In genomic region chr4:143021384-143021783, GRCh38 we compare ENCODE assay signal across 15 cellular contexts.
DNase-seq lines count a peak whose midpoint lies in the region; ATAC-seq, FAIRE-seq and TF ChIP-seq lines count a peak whose summit lies in the region.
"Had no signal": no experiment of that assay in that cellular context is flagged by ENCODE, and none has a peak within 500 bp of the region (broad histone marks: within the 10 kb centered on the region; RNA-seq: fewer than 3 reads in every experiment).

No MANE protein-coding gene starts in this region.

- H3K9me3 Mint-ChIP-seq in activated T-cell treated with anti-CD3 and anti-CD28 coated beads, Interleukin-2, amount 50 U/mL, for 4 hours = no peaks in the 10 kb centered on the region
- H3K9me3 Mint-ChIP-seq in CD4-positive, alpha-beta T cell = no peaks in the 10 kb centered on the region

- H3K27ac Mint-ChIP-seq in CD4-positive, alpha-beta T cell = no peak overlapping the region

- H3K4me3 ChIP-seq in liver (ENCODE audit: low read depth in 1 of 3, low read length in 3 of 3) (no peak overlapping the region), HepG2 (replicated peaks in 1 of 3; ENCODE audit: insufficient read depth in 1 of 3, low read depth in 2 of 3, low read length in 3 of 3) (no peak overlapping the region), suprapubic skin (no peak overlapping the region)
- H3K4me3 ChIP-seq: A549, thoracic aorta had no signal

- H4K20me1 ChIP-seq in HepG2 (ENCODE audit: insufficient read depth, low read length) = no peaks in the 10 kb centered on the region

- TF ChIP-seq POLR2A in HepG2 (IDR thresholded peaks at IDR 0.05; ENCODE audit: insufficient read depth in 1 of 2, low read depth in 2 of 2, low read length in 2 of 2) = no peak
- no peak for TF ChIP-seq POLR2A in suprapubic skin (IDR thresholded peaks at IDR 0.05)

- TF ChIP-seq CTCF in liver (IDR thresholded peaks at IDR 0.05; ENCODE audit: low read depth, low read length, missing input control) (no peak), HepG2 (CRISPR knock-in tag; IDR thresholded peaks at IDR 0.05) (no peak), suprapubic skin (IDR thresholded peaks at IDR 0.05) (no peak)
- no peak for TF ChIP-seq CTCF in CD4-positive, alpha-beta T cell (IDR thresholded peaks at IDR 0.05)

- H3K79me2 ChIP-seq in HepG2 (ENCODE audit: insufficient read depth, low read length) = no peaks in the 10 kb centered on the region

- H3K36me3 ChIP-seq in liver (ENCODE audit: control insufficient read depth in 4 of 4, insufficient read depth in 3 of 4, low read depth in 1 of 4, low read length in 3 of 4) = no peaks in the 10 kb centered on the region
- H3K36me3 ChIP-seq in HepG2 (replicated peaks in 1 of 2; ENCODE audit: control insufficient read depth in 1 of 2, insufficient read depth in 2 of 2, low read length in 2 of 2) = no peaks in the 10 kb centered on the region
- no peaks in the 10 kb centered on the region for H3K36me3 ChIP-seq in suprapubic skin
- H3K36me3 ChIP-seq: thoracic aorta had no signal

- H3K27me3 ChIP-seq in liver (ENCODE audit: control insufficient read depth in 4 of 4, insufficient read depth in 4 of 4, low read length in 3 of 4) = no peaks in the 10 kb centered on the region
- H3K27me3 ChIP-seq in HepG2 (ENCODE audit: control insufficient read depth in 1 of 2, insufficient read depth in 2 of 2, low read length in 2 of 2) = no peaks in the 10 kb centered on the region
- no peaks in the 10 kb centered on the region for H3K27me3 ChIP-seq in suprapubic skin
- H3K27me3 ChIP-seq in CD4-positive, alpha-beta T cell (ENCODE audit: control insufficient read depth, insufficient read depth, low read length) = peaks cover 5% of the 10 kb centered on the region

- DNase-seq in HepG2 (ENCODE audit: low spot score) (no peak), suprapubic skin (ENCODE audit: low spot score in 2 of 2) (no peak), left ventricle myocardium superior (no peak)
- DNase-seq in activated T-cell treated with anti-CD3 and anti-CD28 coated beads, Interleukin-2, amount 50 U/mL, for 4 hours = no peak
- DNase-seq in CD4-positive, alpha-beta T cell = no peak
- DNase-seq: activated effector memory CD4-positive, alpha-beta T cell treated with Interleukin-2 at 50 U/mL for 16 hours; left cardiac atrium; NCI-H1436; stimulated activated CD4-positive, alpha-beta T cell treated with anti-CD3 and anti-CD28 coated beads, Interleukin-2, amount 100 ng/mL, for 48 hours had no signal

- no peak overlapping the region for H2AFZ ChIP-seq in HepG2 (ENCODE audit: low read length)

- no TSS peak for BruUV-seq in HepG2 (replicated peaks; lab: Mats Ljungman, UMichigan)

- CTCF ChIA-PET in HepG2 (lab: Yijun Ruan, JAX; ENCODE audit: low intra/inter-chr PET ratio, low total read pairs) = no interaction called here
- CTCF ChIA-PET in CD4-positive, alpha-beta T cell (lab: Charles Lee) = no interaction called here

- H3K4me1 Mint-ChIP-seq in activated T-cell treated with anti-CD3 and anti-CD28 coated beads, Interleukin-2, amount 50 U/mL, for 4 hours (ENCODE audit: low read depth) = no peaks in the 10 kb centered on the region
- H3K4me1 Mint-ChIP-seq in CD4-positive, alpha-beta T cell (ENCODE audit: low read depth) = no peaks in the 10 kb centered on the region

- H3K4me2 ChIP-seq in HepG2 (ENCODE audit: low read depth, low read length) = no peak overlapping the region
- H3K4me2 ChIP-seq: A549 had no signal

- FAIRE-seq in HepG2 (lab: Jason Lieb, UNC) = no peak
- FAIRE-seq: A549 had no signal

- H3K9ac ChIP-seq in liver (ENCODE audit: low read depth in 1 of 2, low read length in 2 of 2) (no peak overlapping the region), HepG2 (ENCODE audit: insufficient read depth, low read depth, low read length) (no peak overlapping the region)

- H3K9me3 ChIP-seq in liver (ENCODE audit: control insufficient read depth in 4 of 4, low read length in 3 of 4) (peaks cover 0 to 4% (median 0%) of the 10 kb centered on the region in 4 donors), HepG2 (ENCODE audit: low read length) (no peaks in the 10 kb centered on the region), suprapubic skin (no peaks in the 10 kb centered on the region)
- H3K9me3 ChIP-seq in CD4-positive, alpha-beta T cell (ENCODE audit: control insufficient read depth, low read length) = no peaks in the 10 kb centered on the region
- H3K9me3 ChIP-seq: A549, thoracic aorta had no signal

- no peak for ATAC-seq in HepG2
- peak; percentile 76 for ATAC-seq in HG02623 (IDR thresholded peaks at IDR 0.05; ENCODE audit: unreplicated experiment)
- peak; percentile 79 for ATAC-seq in HG03432 (IDR thresholded peaks at IDR 0.05; ENCODE audit: unreplicated experiment)
- no peak for ATAC-seq in left ventricle myocardium superior
- no peak for ATAC-seq in activated T-cell treated with anti-CD3 and anti-CD28 coated beads, Interleukin-2, amount 50 U/mL, for 4 hours
- no peak for ATAC-seq in CD4-positive, alpha-beta T cell (ENCODE audit: poor library complexity)
- ATAC-seq: A549, left cardiac atrium, Panc1 had no signal

- POLR2A ChIA-PET in HepG2 (lab: Yijun Ruan, JAX) = no interaction called here
- POLR2A ChIA-PET in CD4-positive, alpha-beta T cell (lab: Charles Lee) = no interaction called here

- peaks cover 16% of the 10 kb centered on the region for H3K27me3 Mint-ChIP-seq in activated T-cell treated with anti-CD3 and anti-CD28 coated beads, Interleukin-2, amount 50 U/mL, for 4 hours (ENCODE audit: low read depth)
- H3K27me3 Mint-ChIP-seq in CD4-positive, alpha-beta T cell = peaks cover 7% of the 10 kb centered on the region

- H3K4me3 Mint-ChIP-seq in activated T-cell treated with anti-CD3 and anti-CD28 coated beads, Interleukin-2, amount 50 U/mL, for 4 hours = no peak overlapping the region
- H3K4me3 Mint-ChIP-seq in CD4-positive, alpha-beta T cell = no peak overlapping the region

- H3K4me1 ChIP-seq in liver (ENCODE audit: control insufficient read depth in 4 of 4, insufficient read depth in 4 of 4, low read length in 3 of 4) (peaks cover 0 to 1% (median 0%) of the 10 kb centered on the region in 4 donors), HepG2 (ENCODE audit: insufficient read depth, low read length) (no peaks in the 10 kb centered on the region), suprapubic skin (no peaks in the 10 kb centered on the region)

- in situ Hi-C loops in HepG2 (cut with HindIII; ENCODE audit: extremely low pct_ligation_motif_present, low pct_unique_long_range_greater_than_20kb) = no loop called here

- TF ChIP-seq EP300 in HepG2 (IDR thresholded peaks at IDR 0.05; ENCODE audit: low read depth in 2 of 2, low read length in 2 of 2) (no peak), HepG2 (CRISPR knock-in tag; IDR thresholded peaks at IDR 0.05; ENCODE audit: borderline replicate concordance) (no peak), suprapubic skin (IDR thresholded peaks at IDR 0.05) (no peak)

- H3K36me3 Mint-ChIP-seq in activated T-cell treated with anti-CD3 and anti-CD28 coated beads, Interleukin-2, amount 50 U/mL, for 4 hours (ENCODE audit: insufficient read depth) = no peaks in the 10 kb centered on the region
- no peaks in the 10 kb centered on the region for H3K36me3 Mint-ChIP-seq in CD4-positive, alpha-beta T cell (ENCODE audit: low read depth)

- H3K27ac ChIP-seq in liver (ENCODE audit: low read depth in 1 of 2, low read length in 2 of 2) = no peak overlapping the region
- H3K27ac ChIP-seq in HepG2 (ENCODE audit: extremely low read length, insufficient read depth, low read length) = no peak overlapping the region
- H3K27ac ChIP-seq in suprapubic skin = no peak overlapping the region
- no peak overlapping the region for H3K27ac ChIP-seq in CD4-positive, alpha-beta T cell (ENCODE audit: low read depth, low read length)
- H3K27ac ChIP-seq: A549, thoracic aorta had no signal

- no peak for TF ChIP-seq RAD21 in liver (IDR thresholded peaks at IDR 0.05)
- TF ChIP-seq RAD21 in HepG2 (CRISPR knock-in tag; IDR thresholded peaks at IDR 0.05) = no peak

- intact Hi-C loops in HepG2 (cut with micrococcal nuclease; ENCODE audit: unreplicated experiment) = no loop called here
- intact Hi-C loops in left ventricle myocardium superior (cut with micrococcal nuclease) = no loop called here
- intact Hi-C loops in CD4-positive, alpha-beta T cell (cut with DNase I, micrococcal nuclease) = no loop called here

TF ChIP-seq in liver, 16 proteins besides CTCF, POLR2A, EP300 and RAD21:
- TF ChIP-seq TAF1 (conservative IDR thresholded peaks at IDR 0.05) (no peak), NR2F2 (IDR thresholded peaks at IDR 0.05) (no peak), JUND (IDR thresholded peaks at IDR 0.05) (peak; percentile 12 to 15)

TF ChIP-seq in HepG2, 621 proteins besides CTCF, POLR2A, EP300 and RAD21:
- TF ChIP-seq ELF4 (CRISPR knock-in tag; IDR thresholded peaks at IDR 0.05; ENCODE audit: borderline replicate concordance) (no peak), XRCC5 (optimal IDR thresholded peaks at IDR 0.05; ENCODE audit: low read length) (no peak), ZNF800 (CRISPR knock-in tag; IDR thresholded peaks at IDR 0.05) (no peak), GZF1 (CRISPR knock-in tag; IDR thresholded peaks at IDR 0.05) (no peak)

Comparison
In these comparisons a context has a peak if more than half of its experiments do, and no peak if none do; other contexts are left out.
1. ATAC-seq: peak in HG02623 (single experiment) and HG03432 (single experiment); none in HepG2 (single experiment), left ventricle myocardium superior (single experiment), activated T-cell treated with anti-CD3 and anti-CD28 coated beads, Interleukin-2, amount 50 U/mL, for 4 hours (0 of 2) and CD4-positive, alpha-beta T cell (single experiment).